12 cellular contexts compared by ENCODE assay signal in the genomic region with DNA sequence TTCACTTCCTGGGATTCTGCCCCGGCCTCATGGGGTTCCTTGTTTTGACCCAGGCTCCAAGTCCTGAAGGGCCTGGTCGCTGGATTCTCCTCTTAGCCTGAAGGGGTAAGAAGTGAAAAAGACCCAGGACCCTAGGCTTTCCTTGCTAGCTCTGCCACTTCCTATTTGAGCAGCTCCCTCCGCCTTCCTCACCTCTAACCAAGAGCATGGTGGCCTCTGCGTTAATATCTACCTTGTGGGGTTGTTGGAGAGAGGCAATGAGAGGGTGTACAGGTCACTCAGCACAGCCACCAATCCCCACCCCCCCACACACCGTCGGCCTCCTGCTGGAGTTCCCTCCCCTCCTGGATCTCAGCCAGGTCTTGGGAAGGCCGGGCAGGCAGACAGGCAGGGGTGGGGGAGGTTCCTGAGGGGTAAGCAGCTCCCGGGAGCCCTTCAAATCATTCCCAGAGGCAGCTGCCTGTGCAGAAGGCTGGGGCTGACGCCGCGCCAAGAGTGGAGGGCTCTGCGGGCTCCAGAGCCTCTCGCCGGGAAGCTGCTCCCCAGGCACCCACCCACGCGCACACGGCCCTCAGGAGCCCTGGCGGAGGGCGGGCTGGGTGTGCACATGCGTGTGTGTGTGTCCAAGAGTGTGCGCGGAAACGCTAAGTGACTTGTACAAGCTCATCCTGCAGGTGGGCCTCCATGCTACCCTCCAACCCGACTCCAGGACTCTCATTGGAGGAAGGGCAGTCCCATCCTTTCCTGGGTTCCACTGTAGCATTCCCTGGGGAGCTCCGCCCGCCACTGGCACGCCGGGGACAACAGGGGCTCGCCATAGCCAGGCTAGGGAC. TPM values are rescaled to one million over a fixed set of nuclear protein-coding genes. Genes with fewer than 3 reads are reported as not detected.
DNase-seq lines count a peak whose midpoint lies in the region; ATAC-seq and TF ChIP-seq lines count a peak whose summit lies in the region.
"Had no signal": no experiment of that assay in that cellular context is flagged by ENCODE, and none has a peak within 500 bp of the region (broad histone marks: within the 10 kb centered on the region; RNA-seq: fewer than 3 reads in every experiment).

No MANE protein-coding gene starts in this region.

- WGBS in suprapubic skin, result 54% methylated on average over 18 of the region's 29 CpGs

- CTCF ChIA-PET in activated CD4-positive, alpha-beta T cell treated with anti-CD3 and anti-CD28 coated beads, Interleukin-2, amount 10 ng/mL, durations not matched to agents 7 days and 5 days (lab: Charles Lee), result no interaction called here

- H3K27ac ChIP-seq in coronary artery (no peak overlapping the region), suprapubic skin (no peak overlapping the region)
- H3K27ac ChIP-seq: tibial nerve had no signal

- H3K4me3 ChIP-seq in coronary artery (no peak overlapping the region), suprapubic skin (no peak overlapping the region)
- H3K4me3 ChIP-seq: tibial nerve had no signal

- H3K4me1 ChIP-seq in suprapubic skin, result peaks cover 4% of the 10 kb centered on the region
- H3K4me1 ChIP-seq: tibial nerve had no signal

- H3K4me3 Mint-ChIP-seq in activated CD4-positive, alpha-beta T cell treated with anti-CD3 and anti-CD28 coated beads, Interleukin-2, amount 10 ng/mL, durations not matched to agents 7 days and 5 days, result no peak overlapping the region
- no peak overlapping the region for H3K4me3 Mint-ChIP-seq in HFFc6

- TF ChIP-seq POLR2A in suprapubic skin (IDR thresholded peaks at IDR 0.05), result no peak

- no peak for TF ChIP-seq EP300 in suprapubic skin (IDR thresholded peaks at IDR 0.05)

- H3K27me3 ChIP-seq in suprapubic skin, result peaks cover 5% of the 10 kb centered on the region

- H3K36me3 ChIP-seq in suprapubic skin, result no peaks in the 10 kb centered on the region
- H3K36me3 ChIP-seq: tibial nerve had no signal

- H3K27me3 Mint-ChIP-seq in activated CD4-positive, alpha-beta T cell treated with anti-CD3 and anti-CD28 coated beads, Interleukin-2, amount 10 ng/mL, durations not matched to agents 7 days and 5 days, result no peaks in the 10 kb centered on the region
- peaks cover 7% of the 10 kb centered on the region for H3K27me3 Mint-ChIP-seq in HFFc6 (ENCODE audit: insufficient read depth)

- no peak for ATAC-seq in GM19467 (IDR thresholded peaks at IDR 0.05; ENCODE audit: unreplicated experiment)
- no peak for ATAC-seq in HG02798 (IDR thresholded peaks at IDR 0.05; ENCODE audit: poor library complexity, unreplicated experiment)

- no peaks in the 10 kb centered on the region for H3K9me3 ChIP-seq in suprapubic skin

- H3K36me3 Mint-ChIP-seq in activated CD4-positive, alpha-beta T cell treated with anti-CD3 and anti-CD28 coated beads, Interleukin-2, amount 10 ng/mL, durations not matched to agents 7 days and 5 days (ENCODE audit: low read depth), result no peaks in the 10 kb centered on the region
- H3K36me3 Mint-ChIP-seq in HFFc6 (ENCODE audit: low read depth), result no peaks in the 10 kb centered on the region

- POLR2A ChIA-PET in activated CD4-positive, alpha-beta T cell treated with anti-CD3 and anti-CD28 coated beads, Interleukin-2, amount 10 ng/mL, durations not matched to agents 7 days and 5 days (lab: Charles Lee), result interaction anchor here (0.5 kb wide), 1 partner anchor 49 kb away, joined by 3 read pairs; no protein-coding TSS in a partner anchor

- H3K27ac Mint-ChIP-seq in activated CD4-positive, alpha-beta T cell treated with anti-CD3 and anti-CD28 coated beads, Interleukin-2, amount 10 ng/mL, durations not matched to agents 7 days and 5 days, result peak overlapping the region; percentile 25
- no peak overlapping the region for H3K27ac Mint-ChIP-seq in HFFc6

- H3K4me1 Mint-ChIP-seq in activated CD4-positive, alpha-beta T cell treated with anti-CD3 and anti-CD28 coated beads, Interleukin-2, amount 10 ng/mL, durations not matched to agents 7 days and 5 days, result no peaks in the 10 kb centered on the region
- peaks cover 30% of the 10 kb centered on the region for H3K4me1 Mint-ChIP-seq in HFFc6 (ENCODE audit: low read depth)

- TF ChIP-seq CTCF in coronary artery (IDR thresholded peaks at IDR 0.05) (no peak), suprapubic skin (IDR thresholded peaks at IDR 0.05) (no peak), HFFc6 (IDR thresholded peaks at IDR 0.05) (no peak)

- H3K9me3 Mint-ChIP-seq in activated CD4-positive, alpha-beta T cell treated with anti-CD3 and anti-CD28 coated beads, Interleukin-2, amount 10 ng/mL, durations not matched to agents 7 days and 5 days, result no peaks in the 10 kb centered on the region
- H3K9me3 Mint-ChIP-seq in HFFc6, result 0 out of 2 replicates have a peak, but pooled peaks cover 3% of the 10 kb centered on the region

- no peak for DNase-seq in activated CD4-positive, alpha-beta T cell treated with anti-CD3 and anti-CD28 coated beads, Interleukin-2, amount 10 ng/mL, durations not matched to agents 7 days and 5 days
- DNase-seq in activated CD4-positive, alpha-beta T cell treated with anti-CD3 and anti-CD28 coated beads for 1 hour, result no peak
- DNase-seq in NCI-H2171 (lab: John Stamatoyannopoulos, UW) (peak; percentile 87), coronary artery (ENCODE audit: low spot score) (peak; percentile 50), suprapubic skin (ENCODE audit: low spot score in 2 of 2) (peak; percentile 35 to 74), HFFc6 (no peak)
- DNase-seq: activated CD4-positive, alpha-beta T cell treated with anti-CD3 and anti-CD28 coated beads, Interleukin-2, amount 50 U/mL, for 4 hours; anterior cingulate cortex; stimulated activated CD4-positive, alpha-beta T cell treated with anti-CD3 and anti-CD28 coated beads, Interleukin-4, amount 100 ng/mL, for 24 hours had no signal

RNA-seq across cellular contexts. Expression of a gene that starts 50.0 kb away (rescaled TPM):
- not detected for total RNA-seq in activated CD4-positive, alpha-beta T cell treated with anti-CD3 and anti-CD28 coated beads, Interleukin-2, amount 10 ng/mL, durations not matched to agents 7 days and 5 days
- total RNA-seq in suprapubic skin, result 10 to 100 TPM; 12.1 to 26.1 (median 18.2) TPM
- total RNA-seq in HFFc6 (2021; fragmentation: NEBNext Ultra II Directional; extraction: Animal tissue kit (Norgen Biotek cat#: 25700)), result 1 to 10 TPM in 3 of 6 experiments, under 1 TPM in 3; 0.47 to 1.6 (median 1.1) TPM

Comparison
In these comparisons a context has a peak if more than half of its experiments do, and no peak if none do; other contexts are left out.
1. DNase-seq: peak in NCI-H2171 (single experiment), coronary artery (single experiment) and suprapubic skin (2 of 2); none in activated CD4-positive, alpha-beta T cell treated with anti-CD3 and anti-CD28 coated beads, Interleukin-2, amount 10 ng/mL, durations not matched to agents 7 days and 5 days (single experiment), activated CD4-positive, alpha-beta T cell treated with anti-CD3 and anti-CD28 coated beads for 1 hour (single experiment) and HFFc6 (single experiment).
2. RNA of a gene that starts 50.0 kb away (total RNA-seq): 12.1 to 26.1 TPM in suprapubic skin; 0.47 to 1.6 TPM in HFFc6 and not detected in activated CD4-positive, alpha-beta T cell treated with anti-CD3 and anti-CD28 coated beads, Interleukin-2, amount 10 ng/mL, durations not matched to agents 7 days and 5 days; every median in the first group is over 4 times any median in the second.